In the genomic region with DNA sequence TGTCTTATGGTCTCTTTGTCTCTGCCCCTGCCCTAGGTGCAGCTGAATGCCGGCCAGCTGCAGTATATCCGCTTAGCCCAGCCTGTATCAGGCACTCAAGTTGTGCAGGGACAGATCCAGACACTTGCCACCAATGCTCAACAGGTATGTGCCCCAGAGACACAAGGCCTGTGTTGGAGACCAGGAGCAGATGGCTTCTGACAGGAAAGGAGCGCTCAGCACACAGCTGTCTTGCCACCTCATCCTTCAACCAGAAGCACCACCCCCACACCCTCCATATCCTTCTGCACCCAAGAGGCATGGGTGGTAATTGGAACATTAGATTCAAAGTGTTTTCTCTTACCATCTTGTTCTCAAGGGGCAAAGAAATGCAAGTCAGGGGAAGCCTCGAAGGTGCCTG, we compare ENCODE assay signal across 21 cellular contexts. TPM values are rescaled to one million over a fixed set of nuclear protein-coding genes. Genes with fewer than 3 reads are reported as not detected.
DNase-seq lines count a peak whose midpoint lies in the region; ATAC-seq and TF ChIP-seq lines count a peak whose summit lies in the region.
"Had no signal": no experiment of that assay in that cellular context is flagged by ENCODE, and none has a peak within 500 bp of the region (broad histone marks: within the 10 kb centered on the region; RNA-seq: fewer than 3 reads in every experiment).

No MANE protein-coding gene starts in this region.

- intact Hi-C loops in Caco-2 (cut with micrococcal nuclease; ENCODE audit: unreplicated experiment): no loop called here
- intact Hi-C loops in dorsolateral prefrontal cortex (cut with DNase I): loop anchor here in 1 of 2 donors (10.0 kb wide), 1 partner anchor 152 kb away; no protein-coding TSS in a partner anchor

- TF ChIP-seq CTCF in Caco-2 (IDR thresholded peaks at IDR 0.05; ENCODE audit: insufficient read depth in 1 of 2, low read depth in 1 of 2, low read length in 1 of 2, severe bottlenecking in 1 of 2, unreplicated experiment in 1 of 2) (no peak), dorsolateral prefrontal cortex (IDR thresholded peaks at IDR 0.05 in 54 of 56, conservative IDR thresholded peaks at IDR 0.05 in 2 of 56; ENCODE audit: low read depth in 1 of 56, partially characterized antibody in 56 of 56) (no peak)

- H3K9me3 ChIP-seq in Caco-2: no peaks in the 10 kb centered on the region

- peak overlapping the region in 30 of 59 donors; percentile 0 to 69 (median 30) for H3K27ac ChIP-seq in dorsolateral prefrontal cortex

- POLR2A ChIA-PET in Caco-2 (lab: Charles Lee): no interaction called here

- no peak overlapping the region for H3K4me3 ChIP-seq in Caco-2 (ENCODE audit: low read depth, low read length)
- H3K4me3 ChIP-seq in dorsolateral prefrontal cortex: no peak overlapping the region
- H3K4me3 ChIP-seq: GM12878, GM23338, K562 had no signal

- ATAC-seq in HG03139 (IDR thresholded peaks at IDR 0.05; ENCODE audit: unreplicated experiment) (no peak), HG03457 (IDR thresholded peaks at IDR 0.05; ENCODE audit: unreplicated experiment) (no peak)
- ATAC-seq: GM12878, GM23338, HCT116, K562, PC-3 had no signal

- H3K36me3 ChIP-seq in Caco-2 (ENCODE audit: control insufficient read depth, insufficient read depth, low read length): no peaks in the 10 kb centered on the region; the same call in 1 of the 2 replicates

- DNase-seq in NCI-H82 (lab: John Stamatoyannopoulos, UW) (peak; percentile 69), NCI-H82 treated with DMSO at 0.1 percent for 48 hours (lab: John Stamatoyannopoulos, UW; ENCODE audit: unreplicated experiment) (no peak), Caco-2 (no peak), dorsolateral prefrontal cortex (peak in 3 of 10 donors; percentile 40 to 67 (median 56))
- peak; percentile 23 for DNase-seq in stimulated activated CD8-positive, alpha-beta memory T cell treated with anti-CD3 and anti-CD28 coated beads, Interleukin-4, amount 100 ng/mL, for 48 hours
- DNase-seq: DMS53, NCI-H1105 treated with DMSO at 0.1 percent for 48 hours, NCI-H2081 treated with DMSO at 0.1 percent for 48 hours, NCI-H2227 treated with DMSO at 0.1 percent for 48 hours, NCI-H510A treated with DMSO at 0.1 percent for 48 hours, PC-3, RPMI8226, SHP77 treated with DMSO at 0.1 percent for 48 hours had no signal

- BruUV-seq in Caco-2 (replicated peaks; lab: Mats Ljungman, UMichigan): no TSS peak

- no peaks in the 10 kb centered on the region for H3K27me3 ChIP-seq in Caco-2 (replicated peaks; ENCODE audit: control insufficient read depth, insufficient read depth, low read length)
- H3K27me3 ChIP-seq in dorsolateral prefrontal cortex: no peaks in the 10 kb centered on the region

- H3K27me3 Mint-ChIP-seq in Caco-2 (ENCODE audit: insufficient read depth, unreplicated experiment): no peaks in the 10 kb centered on the region
- H3K27me3 Mint-ChIP-seq: B cell had no signal

- CTCF ChIA-PET in Caco-2 (lab: Charles Lee): no interaction called here

- H3K4me1 Mint-ChIP-seq in Caco-2 (ENCODE audit: low read depth, unreplicated experiment): no peaks in the 10 kb centered on the region

- H3K4me3 Mint-ChIP-seq in Caco-2 (ENCODE audit: unreplicated experiment): no peak overlapping the region
- H3K4me3 Mint-ChIP-seq: B cell, GM23338 had no signal

- H3K9me3 Mint-ChIP-seq in Caco-2 (ENCODE audit: unreplicated experiment): no peaks in the 10 kb centered on the region
- H3K9me3 Mint-ChIP-seq: GM23338 had no signal

- peak overlapping the region; percentile 81 for H3K27ac Mint-ChIP-seq in Caco-2 (ENCODE audit: unreplicated experiment)
- H3K27ac Mint-ChIP-seq: GM23338 had no signal

- peaks cover 46% of the 10 kb centered on the region for H3K36me3 Mint-ChIP-seq in Caco-2 (ENCODE audit: insufficient read depth, unreplicated experiment)

- H3K4me1 ChIP-seq in Caco-2: no peaks in the 10 kb centered on the region

RNA-seq across cellular contexts. Expression of a gene that starts 17.0 kb away (rescaled TPM):
- total RNA-seq in Caco-2 (2022): 1.4 and 1.6 TPM in 2 replicates
- 10 to 100 TPM in 10 of 120 experiments, 1 to 10 TPM in 110; 2.1 to 12.7 (median 6.9) TPM for total RNA-seq in dorsolateral prefrontal cortex
- total RNA-seq: A172 had no signal

Comparison
In these comparisons a context has a peak if more than half of its experiments do, and no peak if none do; other contexts are left out.
1. DNase-seq: peak in NCI-H82 (single experiment) and stimulated activated CD8-positive, alpha-beta memory T cell treated with anti-CD3 and anti-CD28 coated beads, Interleukin-4, amount 100 ng/mL, for 48 hours (single experiment); none in NCI-H82 treated with DMSO at 0.1 percent for 48 hours (single experiment) and Caco-2 (0 of 2).